Comparison of ENCODE assay signal across 8 cellular contexts in genomic region chr16:67641779-67642708, GRCh38. TPM values are rescaled to one million over a fixed set of nuclear protein-coding genes. Genes with fewer than 3 reads are reported as not detected.
DNase-seq lines count a peak whose midpoint lies in the region; ATAC-seq and TF ChIP-seq lines count a peak whose summit lies in the region.

No MANE protein-coding gene starts in this region.

- no peak overlapping the region for H2AFZ ChIP-seq in GM23248
- H2AFZ ChIP-seq in SK-N-SH (ENCODE audit: low read depth), result no peak overlapping the region
- H2AFZ ChIP-seq in hepatocyte, result no peak overlapping the region

- TF ChIP-seq RAD21 in SK-N-SH (IDR thresholded peaks at IDR 0.05; ENCODE audit: low read length), result no peak

- no peaks in the 10 kb centered on the region for H3K27me3 Mint-ChIP-seq in activated CD4-positive, alpha-beta memory T cell treated with anti-CD3 and anti-CD28 coated beads, Interleukin-2, amount 10 ng/mL, durations not matched to agents 7 days and 5 days

- no peaks in the 10 kb centered on the region for H4K20me1 ChIP-seq in GM23248 (ENCODE audit: insufficient read depth)
- H4K20me1 ChIP-seq in SK-N-SH (ENCODE audit: insufficient read depth), result no peaks in the 10 kb centered on the region
- H4K20me1 ChIP-seq in hepatocyte (ENCODE audit: insufficient read depth, poor library complexity, severe bottlenecking), result no peaks in the 10 kb centered on the region

- H3K9me2 ChIP-seq in GM23248 (ENCODE audit: insufficient read depth) (no peaks in the 10 kb centered on the region), SK-N-SH (no peaks in the 10 kb centered on the region), hepatocyte (replicated peaks; ENCODE audit: insufficient read depth) (no peaks in the 10 kb centered on the region)

- 23% methylated on average over 10 of the region's 10 CpGs for WGBS in GM23248 (ENCODE audit: low coverage in 1 of 2, low lambda C conversion rate in 2 of 2, missing lambda C conversion rate in 2 of 2), 2 experiments
- 70% methylated on average over 9 of the region's 10 CpGs for whole genome bisulfite sequencing in SK-N-SH (ENCODE audit: low lambda C conversion rate)
- WGBS in psoas muscle, 3 donors, result 26 to 37% (median 30%) methylated on average over 10 of the region's 10 CpGs
- WGBS in hepatocyte (ENCODE audit: low lambda C conversion rate, missing lambda C conversion rate), result 85% methylated on average over 10 of the region's 10 CpGs

- no peak overlapping the region for H3K27ac ChIP-seq in GM23248
- no peak overlapping the region for H3K27ac ChIP-seq in SK-N-SH (ENCODE audit: low read depth in 2 of 2, low read length in 1 of 2)
- peak overlapping the region; percentile 83 for H3K27ac ChIP-seq in psoas muscle
- no peak overlapping the region for H3K27ac ChIP-seq in hepatocyte

- no peak overlapping the region for H3K4me3 Mint-ChIP-seq in activated CD4-positive, alpha-beta memory T cell treated with anti-CD3 and anti-CD28 coated beads, Interleukin-2, amount 10 ng/mL, durations not matched to agents 7 days and 5 days

- POLR2A ChIA-PET in SK-N-SH (lab: Yijun Ruan, JAX), result no interaction called here
- POLR2A ChIA-PET in activated CD4-positive, alpha-beta memory T cell treated with anti-CD3 and anti-CD28 coated beads, Interleukin-2, amount 10 ng/mL, durations not matched to agents 7 days and 5 days (lab: Charles Lee), result interaction anchor here (1.3 to 7.8 kb wide), 4 partner anchors 16 to 121 kb away, joined by 3 to 107 read pairs (median 11); partner anchors contain the start of gene CTCF

- peaks cover 4% of the 10 kb centered on the region; the same call in 1 of the 2 replicates for H3K27me3 ChIP-seq in GM23248 (replicated peaks; ENCODE audit: insufficient read depth)
- H3K27me3 ChIP-seq in SK-N-SH (ENCODE audit: insufficient read depth), result no peaks in the 10 kb centered on the region
- peaks cover 0 to 21% (median 2%) of the 10 kb centered on the region in 3 donors for H3K27me3 ChIP-seq in psoas muscle (ENCODE audit: insufficient read depth in 3 of 3, low read length in 2 of 3)
- H3K27me3 ChIP-seq in hepatocyte, result peaks cover 9% of the 10 kb centered on the region

- H3K36me3 ChIP-seq in GM23248 (ENCODE audit: low read depth) (peaks cover 14% of the 10 kb centered on the region), SK-N-SH (replicated peaks in 1 of 2; ENCODE audit: control insufficient read depth in 1 of 2, insufficient read depth in 2 of 2, low read length in 1 of 2) (peaks cover 0 to 16% of the 10 kb centered on the region in 2 experiments), psoas muscle (ENCODE audit: insufficient read depth in 1 of 2, low read depth in 1 of 2) (peaks cover 10 to 23% of the 10 kb centered on the region in 2 donors), hepatocyte (replicated peaks; ENCODE audit: insufficient read depth, low read depth) (peaks cover 2% of the 10 kb centered on the region)

- intact Hi-C loops in psoas muscle (cut with DNase I), result loop anchor here (5.0 kb wide), 2 partner anchors 80 to 95 kb away; partner anchors contain the start of gene CTCF (in 2 of the 2)

- in situ Hi-C loops in GM23248 (cut with MboI), result no loop called here

- H3F3A ChIP-seq in GM23248 (ENCODE audit: insufficient read depth) (peaks cover 8% of the 10 kb centered on the region; the same call in 1 of the 2 replicates), SK-N-SH (replicated peaks; ENCODE audit: insufficient read depth) (peaks cover 4% of the 10 kb centered on the region)

- TF ChIP-seq EP300 in SK-N-SH (IDR thresholded peaks at IDR 0.05; ENCODE audit: borderline replicate concordance in 1 of 2, low read depth in 1 of 2, low read length in 1 of 2), result no peak

- H3K27ac Mint-ChIP-seq in activated naive CD4-positive, alpha-beta T cell treated with anti-CD3 and anti-CD28 coated beads, Interleukin-2, amount 50 U/mL, for 72 hours, result no peak overlapping the region
- no peak overlapping the region for H3K27ac Mint-ChIP-seq in activated CD4-positive, alpha-beta memory T cell treated with anti-CD3 and anti-CD28 coated beads, Interleukin-2, amount 10 ng/mL, durations not matched to agents 7 days and 5 days

- DNase-seq in GM23248, result peak; percentile 67
- DNase-seq in SK-N-SH, result no peak
- DNase-seq in fibroblast of pulmonary artery (ENCODE audit: low read depth), result peak; percentile 47
- peak; percentile 64 to 87 for DNase-seq in psoas muscle
- DNase-seq in activated naive CD4-positive, alpha-beta T cell treated with anti-CD3 and anti-CD28 coated beads, Interleukin-2, amount 50 U/mL, for 72 hours (ENCODE audit: low spot score in 2 of 2), result no peak
- no peak for DNase-seq in hepatocyte (ENCODE audit: low spot score)
- no peak for DNase-seq in activated CD4-positive, alpha-beta memory T cell treated with anti-CD3 and anti-CD28 coated beads, Interleukin-2, amount 10 ng/mL, durations not matched to agents 7 days and 5 days

- peak overlapping the region; percentile 6; the same call in 1 of the 2 replicates for H3K9ac ChIP-seq in GM23248
- H3K9ac ChIP-seq in SK-N-SH, result no peak overlapping the region

- TF ChIP-seq CTCF in SK-N-SH (IDR thresholded peaks at IDR 0.05) (no peak), fibroblast of pulmonary artery (IDR thresholded peaks at IDR 0.05; ENCODE audit: low read length, missing control alignments) (no peak), psoas muscle (IDR thresholded peaks at IDR 0.05) (no peak), hepatocyte (IDR thresholded peaks at IDR 0.05; ENCODE audit: poor library complexity) (no peak)

- no peaks in the 10 kb centered on the region for H3K9me3 Mint-ChIP-seq in activated naive CD4-positive, alpha-beta T cell treated with anti-CD3 and anti-CD28 coated beads, Interleukin-2, amount 50 U/mL, for 72 hours
- no peaks in the 10 kb centered on the region for H3K9me3 Mint-ChIP-seq in activated CD4-positive, alpha-beta memory T cell treated with anti-CD3 and anti-CD28 coated beads, Interleukin-2, amount 10 ng/mL, durations not matched to agents 7 days and 5 days

- H3K4me1 Mint-ChIP-seq in activated CD4-positive, alpha-beta memory T cell treated with anti-CD3 and anti-CD28 coated beads, Interleukin-2, amount 10 ng/mL, durations not matched to agents 7 days and 5 days, result peaks cover 24% of the 10 kb centered on the region

- ATAC-seq in psoas muscle (peak; percentile 85 to 94 (median 91)), GM21526 (IDR thresholded peaks at IDR 0.05; ENCODE audit: low FRiP score, unreplicated experiment) (no peak)
- ATAC-seq in activated naive CD4-positive, alpha-beta T cell treated with anti-CD3 and anti-CD28 coated beads, Interleukin-2, amount 50 U/mL, for 72 hours, result no peak

- H3K4me3 ChIP-seq in GM23248 (no peak overlapping the region), SK-N-SH (ENCODE audit: low read depth in 2 of 2, low read length in 1 of 2) (no peak overlapping the region), fibroblast of pulmonary artery (replicated peaks; ENCODE audit: low read depth, low read length) (no peak overlapping the region), psoas muscle (no peak overlapping the region), hepatocyte (no peak overlapping the region)

- 0 out of 2 replicates have a peak, but pooled peaks cover 6% of the 10 kb centered on the region for H3K4me1 ChIP-seq in GM23248 (ENCODE audit: insufficient read depth)
- H3K4me1 ChIP-seq in SK-N-SH (ENCODE audit: control insufficient read depth in 1 of 2, insufficient read depth in 2 of 2, low read depth in 1 of 2, low read length in 1 of 2), result peaks cover 0 to 4% of the 10 kb centered on the region in 2 experiments; a peak in 1 of 4 replicates
- H3K4me1 ChIP-seq in psoas muscle, result peaks cover 24% of the 10 kb centered on the region
- peaks cover 6% of the 10 kb centered on the region for H3K4me1 ChIP-seq in hepatocyte (ENCODE audit: insufficient read depth)

- H3K79me2 ChIP-seq in GM23248 (ENCODE audit: insufficient read depth), result no peaks in the 10 kb centered on the region
- H3K79me2 ChIP-seq in SK-N-SH (ENCODE audit: insufficient read depth), result no peaks in the 10 kb centered on the region
- H3K79me2 ChIP-seq in hepatocyte, result no peaks in the 10 kb centered on the region

- H3K9me3 ChIP-seq in GM23248 (ENCODE audit: low read depth), result no peaks in the 10 kb centered on the region
- H3K9me3 ChIP-seq in SK-N-SH, result no peaks in the 10 kb centered on the region
- H3K9me3 ChIP-seq in psoas muscle, result no peaks in the 10 kb centered on the region
- H3K9me3 ChIP-seq in hepatocyte (ENCODE audit: low read depth), result no peaks in the 10 kb centered on the region

- CTCF ChIA-PET in SK-N-SH (lab: Yijun Ruan, JAX), result interaction anchor here (0.6 to 16.5 kb wide), 6 partner anchors 28 to 128 kb away, joined by 3 to 263 read pairs (median 43); partner anchors contain the start of gene CTCF
- CTCF ChIA-PET in activated CD4-positive, alpha-beta memory T cell treated with anti-CD3 and anti-CD28 coated beads, Interleukin-2, amount 10 ng/mL, durations not matched to agents 7 days and 5 days (lab: Charles Lee), result interaction anchor here (0.9 to 8.8 kb wide), 6 partner anchors 80 to 161 kb away, joined by 3 to 140 read pairs (median 40); partner anchors contain the start of genes ATP6V0D1 and CTCF

- H3K4me2 ChIP-seq in GM23248 (ENCODE audit: unreplicated experiment) (no peak overlapping the region), SK-N-SH (no peak overlapping the region), hepatocyte (no peak overlapping the region)

- H3K36me3 Mint-ChIP-seq in activated naive CD4-positive, alpha-beta T cell treated with anti-CD3 and anti-CD28 coated beads, Interleukin-2, amount 50 U/mL, for 72 hours, result no peaks in the 10 kb centered on the region
- H3K36me3 Mint-ChIP-seq in activated CD4-positive, alpha-beta memory T cell treated with anti-CD3 and anti-CD28 coated beads, Interleukin-2, amount 10 ng/mL, durations not matched to agents 7 days and 5 days (ENCODE audit: low read depth), result peaks cover 30% of the 10 kb centered on the region

RNA-seq across cellular contexts. Expression of gene CARMIL2, which starts 2.9 kb away (rescaled TPM):
- total RNA-seq in GM23248 (2014; rRNA removed; shearing (Covaris generic)), result under 0.01 TPM in 1 of 2 replicates, not detected in the other
- polyA plus RNA-seq in GM23248 (2016; fragmentation: Nextera tagmentation; extraction: Ambion mirVana), result 1.1 and 1.4 TPM in 2 replicates
- 4.4 and 4.9 TPM in 2 replicates for polyA plus RNA-seq in SK-N-SH (2012; rRNA removed)
- polyA plus RNA-seq in SK-N-SH (2012; cell fraction: cytosol; rRNA removed), result 0.66 and 0.98 TPM in 2 replicates
- polyA plus RNA-seq in SK-N-SH (2012; cell fraction: nucleus; rRNA removed), result 30.1 and 51.0 TPM in 2 replicates
- total RNA-seq in psoas muscle, result 1 to 10 TPM in 1 of 4 donors, under 1 TPM in 2, not detected in 1; 0.59 to 1.1 (median 0.63) TPM
- polyA plus RNA-seq in psoas muscle, result under 1 TPM; 0.17 to 0.46 (median 0.30) TPM
- 100 to 1,000 TPM; 133 to 180 TPM for total RNA-seq in activated naive CD4-positive, alpha-beta T cell treated with anti-CD3 and anti-CD28 coated beads, Interleukin-2, amount 50 U/mL, for 72 hours
- 0.52 and 1.7 TPM in 2 replicates for total RNA-seq in hepatocyte
- polyA plus RNA-seq in hepatocyte, result 2.6 and 2.9 TPM in 2 replicates
- total RNA-seq in activated CD4-positive, alpha-beta memory T cell treated with anti-CD3 and anti-CD28 coated beads, Interleukin-2, amount 10 ng/mL, durations not matched to agents 7 days and 5 days, result 100 to 1,000 TPM; 132 to 142 TPM

RNA-seq across cellular contexts. Expression of gene ACD, which starts 18.0 kb away (rescaled TPM):
- total RNA-seq in GM23248 (2014; rRNA removed; shearing (Covaris generic)), result 25.8 and 33.4 TPM in 2 replicates
- polyA plus RNA-seq in GM23248 (2016; fragmentation: Nextera tagmentation; extraction: Ambion mirVana) (24.0 and 25.2 TPM in 2 replicates), SK-N-SH (2012; rRNA removed) (31.3 and 37.8 TPM in 2 replicates), psoas muscle (10 to 100 TPM in 2 of 3 donors, 1 to 10 TPM in 1; 8.9 to 16.7 (median 12.6) TPM), hepatocyte (26.3 and 28.5 TPM in 2 replicates)
- polyA plus RNA-seq in SK-N-SH (2012; cell fraction: cytosol; rRNA removed), result 12.3 and 19.7 TPM in 2 replicates
- 79.0 and 110 TPM in 2 replicates for polyA plus RNA-seq in SK-N-SH (2012; cell fraction: nucleus; rRNA removed)
- total RNA-seq in psoas muscle (10 to 100 TPM in 1 of 4 donors, 1 to 10 TPM in 3; 4.9 to 10.2 (median 7.4) TPM), hepatocyte (17.1 and 18.5 TPM in 2 replicates)
- total RNA-seq in activated naive CD4-positive, alpha-beta T cell treated with anti-CD3 and anti-CD28 coated beads, Interleukin-2, amount 50 U/mL, for 72 hours, result 10 to 100 TPM; 54.0 to 58.0 TPM
- 10 to 100 TPM; 43.5 to 44.1 TPM for total RNA-seq in activated CD4-positive, alpha-beta memory T cell treated with anti-CD3 and anti-CD28 coated beads, Interleukin-2, amount 10 ng/mL, durations not matched to agents 7 days and 5 days

RNA-seq across cellular contexts. Expression of gene PARD6A, which starts 18.7 kb away (rescaled TPM):
- total RNA-seq in GM23248 (2014; rRNA removed; shearing (Covaris generic)), result 0.97 TPM in 1 of 2 replicates, not detected in the other
- polyA plus RNA-seq in GM23248 (2016; fragmentation: Nextera tagmentation; extraction: Ambion mirVana), result 0.58 and 0.70 TPM in 2 replicates
- polyA plus RNA-seq in SK-N-SH (2012; rRNA removed), result 5.7 and 9.0 TPM in 2 replicates
- polyA plus RNA-seq in SK-N-SH (2012; cell fraction: cytosol; rRNA removed), result 4.1 and 6.2 TPM in 2 replicates
- 3.3 and 3.4 TPM in 2 replicates for polyA plus RNA-seq in SK-N-SH (2012; cell fraction: nucleus; rRNA removed)
- total RNA-seq in psoas muscle, result 1 to 10 TPM; 4.9 to 6.8 (median 5.9) TPM
- polyA plus RNA-seq in psoas muscle, result 10 to 100 TPM in 1 of 3 donors, 1 to 10 TPM in 2; 8.0 to 11.0 (median 9.9) TPM
- 10 to 100 TPM; 10.8 to 17.6 TPM for total RNA-seq in activated naive CD4-positive, alpha-beta T cell treated with anti-CD3 and anti-CD28 coated beads, Interleukin-2, amount 50 U/mL, for 72 hours
- total RNA-seq in hepatocyte, result 1.1 and 1.4 TPM in 2 replicates
- polyA plus RNA-seq in hepatocyte, result 1.8 and 3.0 TPM in 2 replicates
- 10 to 100 TPM; 12.2 to 14.0 TPM for total RNA-seq in activated CD4-positive, alpha-beta memory T cell treated with anti-CD3 and anti-CD28 coated beads, Interleukin-2, amount 10 ng/mL, durations not matched to agents 7 days and 5 days

RNA-seq across cellular contexts. Expression of gene ENKD1, which starts 24.5 kb away (rescaled TPM):
- 11.2 and 15.0 TPM in 2 replicates for total RNA-seq in GM23248 (2014; rRNA removed; shearing (Covaris generic))
- 6.7 and 8.3 TPM in 2 replicates for polyA plus RNA-seq in GM23248 (2016; fragmentation: Nextera tagmentation; extraction: Ambion mirVana)
- polyA plus RNA-seq in SK-N-SH (2012; rRNA removed), result 19.5 and 21.0 TPM in 2 replicates
- polyA plus RNA-seq in SK-N-SH (2012; cell fraction: cytosol; rRNA removed), result 8.6 and 12.2 TPM in 2 replicates
- 52.0 and 82.9 TPM in 2 replicates for polyA plus RNA-seq in SK-N-SH (2012; cell fraction: nucleus; rRNA removed)
- total RNA-seq in psoas muscle, result 1 to 10 TPM; 6.5 to 7.6 (median 7.1) TPM
- polyA plus RNA-seq in psoas muscle, result 10 to 100 TPM; 17.5 to 20.7 (median 19.2) TPM
- total RNA-seq in activated naive CD4-positive, alpha-beta T cell treated with anti-CD3 and anti-CD28 coated beads, Interleukin-2, amount 50 U/mL, for 72 hours, result 10 to 100 TPM in 1 of 2 donors, 1 to 10 TPM in 1; 2.4 to 11.0 TPM
- total RNA-seq in hepatocyte, result 8.3 and 10.2 TPM in 2 replicates
- 13.1 and 16.0 TPM in 2 replicates for polyA plus RNA-seq in hepatocyte
- 1 to 10 TPM; 7.4 to 8.1 TPM for total RNA-seq in activated CD4-positive, alpha-beta memory T cell treated with anti-CD3 and anti-CD28 coated beads, Interleukin-2, amount 10 ng/mL, durations not matched to agents 7 days and 5 days

RNA-seq across cellular contexts. Expression of gene C16orf86, which starts 24.6 kb away (rescaled TPM):
- total RNA-seq in GM23248 (2014; rRNA removed; shearing (Covaris generic)), result 2.1 and 6.6 TPM in 2 replicates
- polyA plus RNA-seq in GM23248 (2016; fragmentation: Nextera tagmentation; extraction: Ambion mirVana), result 2.8 and 3.4 TPM in 2 replicates
- 4.3 and 5.1 TPM in 2 replicates for polyA plus RNA-seq in SK-N-SH (2012; rRNA removed)
- polyA plus RNA-seq in SK-N-SH (2012; cell fraction: cytosol; rRNA removed), result 2.0 and 3.9 TPM in 2 replicates
- 13.7 and 16.4 TPM in 2 replicates for polyA plus RNA-seq in SK-N-SH (2012; cell fraction: nucleus; rRNA removed)
- 1 to 10 TPM; 5.1 to 7.3 (median 5.9) TPM for total RNA-seq in psoas muscle
- 1 to 10 TPM; 2.6 to 6.5 (median 4.5) TPM for polyA plus RNA-seq in psoas muscle
- total RNA-seq in activated naive CD4-positive, alpha-beta T cell treated with anti-CD3 and anti-CD28 coated beads, Interleukin-2, amount 50 U/mL, for 72 hours, result 1 to 10 TPM; 2.0 to 2.1 TPM
- total RNA-seq in hepatocyte, result 1.7 and 2.3 TPM in 2 replicates
- polyA plus RNA-seq in hepatocyte, result 3.4 and 4.1 TPM in 2 replicates
- total RNA-seq in activated CD4-positive, alpha-beta memory T cell treated with anti-CD3 and anti-CD28 coated beads, Interleukin-2, amount 10 ng/mL, durations not matched to agents 7 days and 5 days, result 1 to 10 TPM; 2.9 to 4.3 TPM

Comparison
In these comparisons a context has a peak if more than half of its experiments do, and no peak if none do; other contexts are left out.
1. DNase-seq: peak in GM23248 (single experiment), fibroblast of pulmonary artery (single experiment) and psoas muscle (2 of 2); none in SK-N-SH (single experiment), activated naive CD4-positive, alpha-beta T cell treated with anti-CD3 and anti-CD28 coated beads, Interleukin-2, amount 50 U/mL, for 72 hours (0 of 2), hepatocyte (single experiment) and activated CD4-positive, alpha-beta memory T cell treated with anti-CD3 and anti-CD28 coated beads, Interleukin-2, amount 10 ng/mL, durations not matched to agents 7 days and 5 days (single experiment).
2. ATAC-seq: peak in psoas muscle (4 of 4); none in activated naive CD4-positive, alpha-beta T cell treated with anti-CD3 and anti-CD28 coated beads, Interleukin-2, amount 50 U/mL, for 72 hours (0 of 2) and GM21526 (single experiment).
3. RNA of gene CARMIL2, which starts 2.9 kb away (total RNA-seq): 133 to 180 TPM in activated naive CD4-positive, alpha-beta T cell treated with anti-CD3 and anti-CD28 coated beads, Interleukin-2, amount 50 U/mL, for 72 hours and 132 to 142 TPM in activated CD4-positive, alpha-beta memory T cell treated with anti-CD3 and anti-CD28 coated beads, Interleukin-2, amount 10 ng/mL, durations not matched to agents 7 days and 5 days; 0.52 to 1.7 TPM in hepatocyte, 0.59 to 1.1 TPM in psoas muscle and under 0.01 TPM in GM23248; every median in the first group is over 10 times any median in the second.